Comparison of ENCODE assay signal across 30 cellular contexts in genomic region chr2:180969124-180969523, GRCh38.
"Had no signal": no experiment of that assay in that cellular context is flagged by ENCODE, and none has a peak within 500 bp of the region (broad histone marks: within the 10 kb centered on the region; RNA-seq: fewer than 3 reads in every experiment).

No MANE protein-coding gene starts in this region.

- H3K4me3 ChIP-seq: left lung, lower lobe of right lung, pancreas, prostate gland, skin epidermis, stomach, thoracic aorta, tibial artery, upper lobe of right lung had no signal

- H3K4me3 Mint-ChIP-seq: immature natural killer cell; naive thymus-derived CD8-positive, alpha-beta T cell; nephron; neural crest cell; stimulated activated naive B cell treated with anti-CD40 and anti-IgM and Interleukin-4, amounts not matched to agents 10 μg/mL and 1 μg/mL and 100 μg/mL, for 72 hours had no signal

- H3K27ac Mint-ChIP-seq: immature natural killer cell; naive thymus-derived CD8-positive, alpha-beta T cell; stimulated activated naive B cell treated with anti-CD40 and anti-IgM and Interleukin-4, amounts not matched to agents 10 μg/mL and 1 μg/mL and 100 μg/mL, for 72 hours had no signal

- H3K36me3 Mint-ChIP-seq: immature natural killer cell; naive thymus-derived CD8-positive, alpha-beta T cell; stimulated activated naive B cell treated with anti-CD40 and anti-IgM and Interleukin-4, amounts not matched to agents 10 μg/mL and 1 μg/mL and 100 μg/mL, for 72 hours had no signal

- H3K4me1 ChIP-seq: left lung, lower lobe of right lung, pancreas, upper lobe of right lung had no signal

- ATAC-seq: left colon; left lung; lower lobe of right lung; naive thymus-derived CD8-positive, alpha-beta T cell; pancreas; right cardiac atrium; sciatic nerve; stimulated activated naive B cell treated with anti-CD40 and anti-IgM and Interleukin-4, amounts not matched to agents 10 μg/mL and 1 μg/mL and 100 μg/mL, for 72 hours; stimulated activated naive CD8-positive, alpha-beta T cell treated with anti-CD3 and anti-CD28 coated beads, Interleukin-15, Interleukin-2, amounts not matched to agents 100 U/mL and 50 U/mL, for 24 hours; upper lobe of right lung had no signal

- H3K9me3 Mint-ChIP-seq: immature natural killer cell; naive thymus-derived CD8-positive, alpha-beta T cell; nephron; neural crest cell; stimulated activated naive B cell treated with anti-CD40 and anti-IgM and Interleukin-4, amounts not matched to agents 10 μg/mL and 1 μg/mL and 100 μg/mL, for 72 hours had no signal

- H3K27ac ChIP-seq: left lung, lower lobe of right lung, pancreas, prostate gland, skin epidermis, stomach, thoracic aorta, tibial artery, upper lobe of right lung had no signal

- H3K9me3 ChIP-seq: left lung, lower lobe of right lung, pancreas, prostate gland, stomach, thoracic aorta, tibial artery, upper lobe of right lung had no signal

- H3K36me3 ChIP-seq: left lung, lower lobe of right lung, pancreas, prostate gland, stomach, thoracic aorta, tibial artery, upper lobe of right lung had no signal

- H3K27me3 ChIP-seq: left lung, stomach, tibial artery, upper lobe of right lung had no signal

- H3K4me1 Mint-ChIP-seq: immature natural killer cell; naive thymus-derived CD8-positive, alpha-beta T cell; neural crest cell; stimulated activated naive B cell treated with anti-CD40 and anti-IgM and Interleukin-4, amounts not matched to agents 10 μg/mL and 1 μg/mL and 100 μg/mL, for 72 hours had no signal

- DNase-seq: hypothalamus; immature natural killer cell; kidney; left colon; left lung; lower lobe of right lung; mammary epithelial cell; mesenchymal stem cell; naive thymus-derived CD8-positive, alpha-beta T cell; nucleus accumbens; pancreas; posterior cingulate gyrus; retina; right cardiac atrium; stimulated activated CD4-positive, alpha-beta T cell treated with anti-CD3 and anti-CD28 coated beads, Interleukin-12 subunit alpha, Interleukin-12 subunit beta, amount 100 ng/mL, for 4 hours; stimulated activated CD4-positive, alpha-beta T cell treated with anti-CD3 and anti-CD28 coated beads, Interleukin-15, amount 100 ng/mL, for 24 hours; stimulated activated CD4-positive, alpha-beta T cell treated with anti-CD3 and anti-CD28 coated beads, Interleukin-2, amount 100 ng/mL, for 24 hours; stimulated activated CD4-positive, alpha-beta T cell treated with anti-CD3 and anti-CD28 coated beads, Interleukin-4, amount 100 ng/mL, for 1 hour; stimulated activated naive B cell treated with anti-CD40 and anti-IgM and Interleukin-4, amounts not matched to agents 10 μg/mL and 1 μg/mL and 100 μg/mL, for 72 hours; stimulated activated naive CD8-positive, alpha-beta T cell treated with anti-CD3 and anti-CD28 coated beads, Interleukin-15, Interleukin-2, amounts not matched to agents 100 U/mL and 50 U/mL, for 24 hours; stomach; tibial artery; trophoblast cell; upper lobe of right lung had no signal
